ENCODE assay signal across 19 cellular contexts in the genomic region with DNA sequence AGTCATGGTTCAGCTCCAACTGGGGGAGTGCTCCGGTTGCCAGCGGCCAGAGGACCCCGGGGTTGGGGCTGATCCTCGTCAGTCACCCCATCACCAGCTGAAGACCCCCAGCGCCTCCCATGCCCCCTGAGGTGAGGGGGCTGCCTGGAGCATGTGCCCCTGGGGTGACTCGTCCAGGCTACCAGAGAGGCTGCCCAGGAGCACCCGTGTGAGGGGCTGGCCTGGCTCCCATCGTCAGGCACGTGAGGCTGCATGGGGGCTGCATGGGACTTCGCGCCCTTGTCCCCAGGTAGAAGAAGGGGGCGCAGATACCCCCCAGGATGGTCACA. TPM values are rescaled to one million over a fixed set of nuclear protein-coding genes. Genes with fewer than 3 reads are reported as not detected.
DNase-seq lines count a peak whose midpoint lies in the region; ATAC-seq, FAIRE-seq and TF ChIP-seq lines count a peak whose summit lies in the region.
"Had no signal": no experiment of that assay in that cellular context is flagged by ENCODE, and none has a peak within 500 bp of the region (broad histone marks: within the 10 kb centered on the region; RNA-seq: fewer than 3 reads in every experiment).

No MANE protein-coding gene starts in this region.

- H3K4me1 Mint-ChIP-seq in natural killer cell, result peaks cover 44 to 52% of the 10 kb centered on the region in 2 donors
- peaks cover 28 to 36% of the 10 kb centered on the region in 2 donors for H3K4me1 Mint-ChIP-seq in natural killer cell treated with Interleukin-12 subunit alpha and Interleukin-12 subunit beta and Interleukin-15 and Interleukin-18, amount 100 ng/mL, for 72 hours (ENCODE audit: low read depth in 2 of 2)
- peaks cover 34% of the 10 kb centered on the region for H3K4me1 Mint-ChIP-seq in neural progenitor cell

- ATAC-seq in natural killer cell, result no peak
- no peak for ATAC-seq in natural killer cell treated with Interleukin-12 subunit alpha and Interleukin-12 subunit beta and Interleukin-15 and Interleukin-18, amount 100 ng/mL, for 72 hours
- no peak for ATAC-seq in K562
- ATAC-seq in HG03354 (IDR thresholded peaks at IDR 0.05; ENCODE audit: poor library complexity, severe bottlenecking, unreplicated experiment), result no peak
- ATAC-seq in GM18907 (IDR thresholded peaks at IDR 0.05; ENCODE audit: unreplicated experiment), result no peak

- H3K79me1 ChIP-seq in mesenchymal stem cell (replicated peaks; ENCODE audit: low read length, poor library complexity, severe bottlenecking), result no peaks in the 10 kb centered on the region

- H3K4me3 Mint-ChIP-seq in natural killer cell (no peak overlapping the region), neural progenitor cell (no peak overlapping the region)
- no peak overlapping the region for H3K4me3 Mint-ChIP-seq in natural killer cell treated with Interleukin-12 subunit alpha and Interleukin-12 subunit beta and Interleukin-15 and Interleukin-18, amount 100 ng/mL, for 72 hours

- H3K4me3 ChIP-seq in K562 (no peak overlapping the region), mesenchymal stem cell (ENCODE audit: insufficient read depth in 1 of 2, low read depth in 1 of 2, low read length in 2 of 2) (no peak overlapping the region), neural progenitor cell (no peak overlapping the region)
- H3K4me3 ChIP-seq: SJCRH30 had no signal

- H3K18ac ChIP-seq in mesenchymal stem cell (ENCODE audit: low read depth in 1 of 2, low read length in 2 of 2), result peak overlapping the region; percentile 80 to 82

- POLR2A ChIA-PET in K562 (lab: Yijun Ruan, JAX), result no interaction called here

- H3K9ac ChIP-seq in K562 (ENCODE audit: insufficient read depth in 1 of 2, low read depth in 2 of 2, low read length in 2 of 2) (no peak overlapping the region), mesenchymal stem cell (ENCODE audit: low read length) (no peak overlapping the region), neural progenitor cell (no peak overlapping the region)

- H3K27me3 Mint-ChIP-seq in natural killer cell (ENCODE audit: low read depth in 2 of 2) (no peaks in the 10 kb centered on the region), neural progenitor cell (ENCODE audit: insufficient read depth, low read depth) (peaks cover 9% of the 10 kb centered on the region)
- no peaks in the 10 kb centered on the region for H3K27me3 Mint-ChIP-seq in natural killer cell treated with Interleukin-12 subunit alpha and Interleukin-12 subunit beta and Interleukin-15 and Interleukin-18, amount 100 ng/mL, for 72 hours

- no peak overlapping the region for H2BK5ac ChIP-seq in mesenchymal stem cell (ENCODE audit: low read depth, low read length, poor library complexity, severe bottlenecking)

- no peak overlapping the region for H3K14ac ChIP-seq in mesenchymal stem cell (ENCODE audit: low read length in 2 of 2)

- peak overlapping the region; percentile 96 for H4K8ac ChIP-seq in mesenchymal stem cell (ENCODE audit: low read length)

- no peak for TF ChIP-seq RAD21 in K562 (CRISPR knock-in tag; conservative IDR thresholded peaks at IDR 0.05 in 1 of 2, IDR thresholded peaks at IDR 0.05 in 1 of 2)

- in situ Hi-C loops in K562 (cut with MboI), result no loop called here

- H3K4me2 ChIP-seq in K562 (ENCODE audit: insufficient read depth, low read length) (no peak overlapping the region), mesenchymal stem cell (ENCODE audit: low read length, poor library complexity, severe bottlenecking) (no peak overlapping the region), neural progenitor cell (no peak overlapping the region)

- H2AK5ac ChIP-seq in mesenchymal stem cell (ENCODE audit: low read length, severe bottlenecking), result peak overlapping the region; percentile 16

- peak overlapping the region; percentile 100 for H4K91ac ChIP-seq in mesenchymal stem cell (ENCODE audit: low read length)

- intact Hi-C loops in natural killer cell (cut with micrococcal nuclease), result loop anchor here (5.0 to 10.0 kb wide), 2 partner anchors 51 to 79 kb away; no protein-coding TSS in a partner anchor
- intact Hi-C loops in K562 (cut with micrococcal nuclease), result no loop called here

- H3K36me3 Mint-ChIP-seq in natural killer cell, result no peaks in the 10 kb centered on the region
- H3K36me3 Mint-ChIP-seq in natural killer cell treated with Interleukin-12 subunit alpha and Interleukin-12 subunit beta and Interleukin-15 and Interleukin-18, amount 100 ng/mL, for 72 hours, result no peaks in the 10 kb centered on the region
- H3K36me3 Mint-ChIP-seq in neural progenitor cell, result no peaks in the 10 kb centered on the region

- H2BK120ac ChIP-seq in mesenchymal stem cell (ENCODE audit: low read depth, low read length), result peak overlapping the region; percentile 68

- H3K9me1 ChIP-seq in K562 (ENCODE audit: control insufficient read depth, insufficient read depth, low read length), result no peaks in the 10 kb centered on the region

- H3K36me3 ChIP-seq in K562 (ENCODE audit: control insufficient read depth, insufficient read depth, low read length) (no peaks in the 10 kb centered on the region), mesenchymal stem cell (ENCODE audit: control insufficient read depth in 1 of 2, insufficient read depth in 2 of 2, low read depth in 1 of 2, low read length in 2 of 2) (no peaks in the 10 kb centered on the region), neural progenitor cell (no peaks in the 10 kb centered on the region)
- H3K36me3 ChIP-seq: SJCRH30 had no signal

- H3K27me3 ChIP-seq in K562 (ENCODE audit: control insufficient read depth in 2 of 2, insufficient read depth in 2 of 2, low read length in 2 of 2) (no peaks in the 10 kb centered on the region), mesenchymal stem cell (ENCODE audit: control insufficient read depth in 1 of 2, insufficient read depth in 1 of 2, low read length in 2 of 2) (peaks cover 0 to 9% of the 10 kb centered on the region in 2 experiments), neural progenitor cell (no peaks in the 10 kb centered on the region)

- H3K9me3 ChIP-seq in K562 (replicated peaks; ENCODE audit: control insufficient read depth, insufficient read depth, low read depth, low read length) (no peaks in the 10 kb centered on the region), mesenchymal stem cell (ENCODE audit: control insufficient read depth, low read length) (no peaks in the 10 kb centered on the region), neural progenitor cell (ENCODE audit: low read depth) (no peaks in the 10 kb centered on the region)
- H3K9me3 ChIP-seq: SJCRH30 had no signal

- no peak overlapping the region for H3K23ac ChIP-seq in mesenchymal stem cell (ENCODE audit: low read length in 2 of 2)

- H2AFZ ChIP-seq in K562 (ENCODE audit: low read depth, low read length) (no peak overlapping the region), mesenchymal stem cell (ENCODE audit: low read depth, low read length) (no peak overlapping the region), neural progenitor cell (replicated peaks) (no peak overlapping the region)

- H3F3A ChIP-seq in neural progenitor cell (ENCODE audit: low read depth), result no peaks in the 10 kb centered on the region

- CTCF ChIA-PET in K562 (lab: Yijun Ruan, JAX; ENCODE audit: low intra/inter-chr PET ratio), result interaction anchor here (2.0 kb wide), 1 partner anchor 127 kb away, joined by 6 read pairs; no protein-coding TSS in a partner anchor

- BruUV-seq in K562 (replicated peaks; lab: Mats Ljungman, UMichigan), result no TSS peak

- H2BK15ac ChIP-seq in mesenchymal stem cell (ENCODE audit: low read depth, poor library complexity, severe bottlenecking), result peak overlapping the region; percentile 84

- H3K4ac ChIP-seq in mesenchymal stem cell (ENCODE audit: low read depth in 1 of 2, low read length in 2 of 2), result peak overlapping the region; percentile 71 to 88

- peak overlapping the region; percentile 87 to 100 for H2BK12ac ChIP-seq in mesenchymal stem cell (ENCODE audit: low read length in 2 of 2)

- DNase-seq in natural killer cell (no peak), K562 (ENCODE audit: extremely low read depth in 1 of 4, low spot score in 3 of 4) (no peak), mesenchymal stem cell (no peak), neural progenitor cell (ENCODE audit: low spot score) (no peak), NCI-H524 (lab: John Stamatoyannopoulos, UW) (no peak)
- DNase-seq in natural killer cell treated with Interleukin-12 subunit alpha and Interleukin-12 subunit beta and Interleukin-15 and Interleukin-18, amount 100 ng/mL, for 72 hours (ENCODE audit: low spot score), result no peak
- DNase-seq: DMS 273 treated with DMSO at 0.1 percent for 48 hours, GF-D8, NCI-H1417, NCI-H2029, NCI-H2171, NCI-H446 treated with DMSO at 0.1 percent for 48 hours, NCI-H748 treated with DMSO at 0.1 percent for 48 hours, RPMI8226, SJCRH30 had no signal

- no peaks in the 10 kb centered on the region for H3K79me2 ChIP-seq in K562 (ENCODE audit: control insufficient read depth, insufficient read depth, low read length)
- H3K79me2 ChIP-seq in neural progenitor cell (ENCODE audit: low read depth), result no peaks in the 10 kb centered on the region

- H3K27ac Mint-ChIP-seq in natural killer cell (peak overlapping the region; percentile 84 to 89), neural progenitor cell (no peak overlapping the region)
- no peak overlapping the region for H3K27ac Mint-ChIP-seq in natural killer cell treated with Interleukin-12 subunit alpha and Interleukin-12 subunit beta and Interleukin-15 and Interleukin-18, amount 100 ng/mL, for 72 hours

- no peak for FAIRE-seq in K562 (lab: Jason Lieb, UNC)
- FAIRE-seq: GM12892, HTR-8/SVneo had no signal

- TF ChIP-seq CTCF in natural killer cell (IDR thresholded peaks at IDR 0.05) (no peak), K562 (IDR thresholded peaks at IDR 0.05 in 2 of 3, conservative IDR thresholded peaks at IDR 0.05 in 1 of 3; ENCODE audit: insufficient read depth in 2 of 3, low read depth in 1 of 3, low read length in 3 of 3) (no peak), neural progenitor cell (IDR thresholded peaks at IDR 0.05) (no peak)

- WGBS in K562 (ENCODE audit: insufficient coverage, low coverage, missing lambda C conversion rate), result 66% methylated on average over 8 of the region's 12 CpGs
- WGBS in mesenchymal stem cell, result 97% methylated on average over 11 of the region's 12 CpGs

- TF ChIP-seq POLR2A in K562 (conservative IDR thresholded peaks at IDR 0.05), result no peak

- 0 out of 2 replicates have a peak, but pooled peaks cover 6% of the 10 kb centered on the region for H4K20me1 ChIP-seq in K562 (replicated peaks; ENCODE audit: control insufficient read depth, insufficient read depth, low read length)
- no peaks in the 10 kb centered on the region for H4K20me1 ChIP-seq in neural progenitor cell (ENCODE audit: low read depth)

- peaks cover 23 to 75% of the 10 kb centered on the region in 2 experiments; a peak in 4 of 5 replicates for H3K4me1 ChIP-seq in K562 (replicated peaks in 1 of 2; ENCODE audit: control insufficient read depth in 2 of 2, insufficient read depth in 2 of 2, low read length in 2 of 2)
- H3K4me1 ChIP-seq in mesenchymal stem cell (ENCODE audit: control insufficient read depth, insufficient read depth, low read depth, low read length), result peaks cover 76% of the 10 kb centered on the region
- peaks cover 18% of the 10 kb centered on the region for H3K4me1 ChIP-seq in neural progenitor cell

- H3K9me3 Mint-ChIP-seq in natural killer cell, result no peaks in the 10 kb centered on the region
- no peaks in the 10 kb centered on the region for H3K9me3 Mint-ChIP-seq in natural killer cell treated with Interleukin-12 subunit alpha and Interleukin-12 subunit beta and Interleukin-15 and Interleukin-18, amount 100 ng/mL, for 72 hours
- no peaks in the 10 kb centered on the region for H3K9me3 Mint-ChIP-seq in neural progenitor cell

- TF ChIP-seq EP300 in K562 (IDR thresholded peaks at IDR 0.05; ENCODE audit: low read length), result no peak

- H3K27ac ChIP-seq in K562 (ENCODE audit: extremely low read depth, low read depth, low read length) (no peak overlapping the region), mesenchymal stem cell (ENCODE audit: low read length, poor library complexity, severe bottlenecking) (no peak overlapping the region), neural progenitor cell (no peak overlapping the region)
- H3K27ac ChIP-seq: SJCRH30 had no signal

RNA-seq across cellular contexts. Expression of a gene that starts 46.4 kb away (rescaled TPM):
- total RNA-seq in natural killer cell, result under 1 TPM; 0.28 to 0.47 (median 0.29) TPM
- under 1 TPM; 0.36 to 0.52 TPM for total RNA-seq in natural killer cell treated with Interleukin-12 subunit alpha and Interleukin-12 subunit beta and Interleukin-15 and Interleukin-18, amount 100 ng/mL, for 72 hours
- total RNA-seq in K562 (2011; cell fraction: chromatin; rRNA removed; ENCODE audit: low replicate concordance), result 149 and 838 TPM in 2 replicates
- 1,169 and 1,462 TPM in 2 replicates for total RNA-seq in K562 (2011; cell fraction: nucleolus; rRNA removed)
- 493 and 520 TPM in 2 replicates for total RNA-seq in K562 (2011; cell fraction: nucleoplasm; rRNA removed)
- 217 and 294 TPM in 2 replicates for total RNA-seq in K562 (2014; rRNA removed)
- 6.6 and 10.2 TPM in 2 replicates for total RNA-seq in K562 (2014; rRNA removed; fragmentation: Illumina TruSeq; extraction: Trizol)
- total RNA-seq in K562 (2015; rRNA removed; fragmentation: Illumina TruSeq; extraction: Trizol), result 55.3 and 55.5 TPM in 2 replicates
- 213 and 225 TPM in 2 replicates for total RNA-seq in K562 (2021)
- 220 and 305 TPM in 2 replicates for polyA plus RNA-seq in K562 (2011; rRNA removed)
- polyA plus RNA-seq in K562 (2011; cell fraction: cytosol; rRNA removed), result 390 and 1,175 TPM in 2 replicates
- 1,734 and 4,262 TPM in 2 replicates for polyA plus RNA-seq in K562 (2011; cell fraction: nucleus; rRNA removed)
- polyA plus RNA-seq in K562 (2012), result 148 and 194 TPM in 2 replicates
- 16.3 and 110 TPM in 2 replicates for polyA plus RNA-seq in K562 (2014; fragmentation: Illumina TruSeq; extraction: Trizol)
- 10 to 100 TPM in 1 of 2 experiments, 1 to 10 TPM in 1; 1.5 to 10.9 TPM for polyA plus RNA-seq in K562 (2014; fragmentation: Nextera tagmentation; extraction: Ambion mirVana)
- 286 and 294 TPM in 2 replicates for polyA plus RNA-seq in K562 (2014; rRNA removed)
- polyA minus RNA-seq in K562 (2011; rRNA and poly(A)+ RNA removed), result 33.5 and 52.0 TPM in 2 replicates
- 222 and 294 TPM in 2 replicates for polyA minus RNA-seq in K562 (2011; cell fraction: cytosol; rRNA and poly(A)+ RNA removed)
- polyA minus RNA-seq in K562 (2011; cell fraction: nucleus; rRNA and poly(A)+ RNA removed), result 630 and 998 TPM in 2 replicates
- polyA plus RNA-seq in mesenchymal stem cell (2013, experiment 1 of 2), result 29.0 TPM
- polyA plus RNA-seq in mesenchymal stem cell (2013, experiment 2 of 2), result 30.0 TPM
- 16.5 and 47.4 TPM in 2 replicates for total RNA-seq in neural progenitor cell (ENCODE audit: low replicate concordance)

Comparison
In these comparisons a context has a peak if more than half of its experiments do, and no peak if none do; other contexts are left out.
1. H3K27ac Mint-ChIP-seq: peak in natural killer cell (2 of 2); none in natural killer cell treated with Interleukin-12 subunit alpha and Interleukin-12 subunit beta and Interleukin-15 and Interleukin-18, amount 100 ng/mL, for 72 hours (0 of 2) and neural progenitor cell (single experiment).
2. RNA of a gene that starts 46.4 kb away (total RNA-seq): 6.6 to 1,462 TPM in K562 and 16.5 to 47.4 TPM in neural progenitor cell; 0.36 to 0.52 TPM in natural killer cell treated with Interleukin-12 subunit alpha and Interleukin-12 subunit beta and Interleukin-15 and Interleukin-18, amount 100 ng/mL, for 72 hours and 0.28 to 0.47 TPM in natural killer cell; every median in the first group is over 4 times any median in the second.